In the genomic region with DNA sequence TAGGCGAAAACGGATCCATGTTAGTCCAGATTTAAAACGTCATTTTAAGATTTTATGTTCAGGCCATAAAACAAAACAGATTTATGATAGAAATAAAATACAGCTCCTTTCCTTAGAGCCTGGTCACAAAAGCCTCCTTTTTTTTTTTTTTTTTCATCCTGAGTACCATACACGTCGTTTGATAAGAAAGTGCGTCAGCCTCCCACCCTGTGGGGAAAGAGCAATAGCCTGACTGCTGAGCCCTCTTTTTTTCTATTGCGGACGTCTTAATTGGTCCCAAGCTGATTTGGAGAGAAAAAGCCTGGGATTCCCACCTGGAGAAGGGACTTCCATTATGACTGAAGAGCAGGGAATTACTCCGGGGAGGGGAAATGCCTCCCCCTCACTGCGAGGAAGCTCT, we compare ENCODE assay signal across 19 cellular contexts.
"Had no signal": no experiment of that assay in that cellular context is flagged by ENCODE, and none has a peak within 500 bp of the region (broad histone marks: within the 10 kb centered on the region; RNA-seq: fewer than 3 reads in every experiment).

No MANE protein-coding gene starts in this region.

- H3K4me3 Mint-ChIP-seq: activated naive CD8-positive, alpha-beta T cell treated with anti-CD3 and anti-CD28 coated beads for 36 hours; activated T-helper 1 cell treated with anti-CD3 and anti-CD28 coated beads, Interleukin-12 subunit alpha, Interleukin-12 subunit beta, Interleukin-2, Interleukin-4 antibody, amounts not matched to agents 30 ng/mL and 10 ng/mL and 1 ng/mL, durations not matched to agents 14 hours and 24 hours and 36 hours; stimulated activated memory B cell treated with anti-CD40 and anti-IgM and Interleukin-4, amounts not matched to agents 10 μg/mL and 1 μg/mL and 100 μg/mL, for 72 hours had no signal

- H3K27ac Mint-ChIP-seq: activated naive CD8-positive, alpha-beta T cell treated with anti-CD3 and anti-CD28 coated beads for 36 hours; activated T-helper 1 cell treated with anti-CD3 and anti-CD28 coated beads, Interleukin-12 subunit alpha, Interleukin-12 subunit beta, Interleukin-2, Interleukin-4 antibody, amounts not matched to agents 30 ng/mL and 10 ng/mL and 1 ng/mL, durations not matched to agents 14 hours and 24 hours and 36 hours; stimulated activated memory B cell treated with anti-CD40 and anti-IgM and Interleukin-4, amounts not matched to agents 10 μg/mL and 1 μg/mL and 100 μg/mL, for 72 hours had no signal

- H3K27me3 ChIP-seq: body of pancreas, foreskin keratinocyte, sigmoid colon, spleen had no signal

- DNase-seq: activated CD4-positive, alpha-beta T cell treated with anti-CD3 and anti-CD28 coated beads, Interleukin-2, amount 50 U/mL, for 4 hours; activated gamma-delta T cell treated with Interleukin-2 at 50 U/mL for 16 hours; activated naive CD8-positive, alpha-beta T cell treated with anti-CD3 and anti-CD28 coated beads for 36 hours; activated T-cell treated with anti-CD3 and anti-CD28 coated beads for 4 hours; body of pancreas; foreskin keratinocyte; hippocampal formation; left cardiac atrium; sigmoid colon; stimulated activated CD4-positive, alpha-beta T cell treated with anti-CD3 and anti-CD28 coated beads, Interleukin-4, amount 100 ng/mL, for 4 hours; T-helper 2 cell; WERI-Rb-1 had no signal

- H3K4me1 ChIP-seq: body of pancreas, foreskin keratinocyte, parathyroid adenoma had no signal

- H3K27me3 Mint-ChIP-seq: activated naive CD8-positive, alpha-beta T cell treated with anti-CD3 and anti-CD28 coated beads for 36 hours; stimulated activated memory B cell treated with anti-CD40 and anti-IgM and Interleukin-4, amounts not matched to agents 10 μg/mL and 1 μg/mL and 100 μg/mL, for 72 hours had no signal

- H3K36me3 Mint-ChIP-seq: activated naive CD8-positive, alpha-beta T cell treated with anti-CD3 and anti-CD28 coated beads for 36 hours; stimulated activated memory B cell treated with anti-CD40 and anti-IgM and Interleukin-4, amounts not matched to agents 10 μg/mL and 1 μg/mL and 100 μg/mL, for 72 hours had no signal

- H3K9me3 ChIP-seq: body of pancreas, sigmoid colon, spleen, thoracic aorta had no signal

- H3K27ac ChIP-seq: body of pancreas, epithelial cell of prostate, foreskin keratinocyte, parathyroid adenoma, sigmoid colon, spleen, thoracic aorta, WERI-Rb-1 had no signal

- H3K9me3 Mint-ChIP-seq: activated naive CD8-positive, alpha-beta T cell treated with anti-CD3 and anti-CD28 coated beads for 36 hours; activated T-helper 1 cell treated with anti-CD3 and anti-CD28 coated beads, Interleukin-12 subunit alpha, Interleukin-12 subunit beta, Interleukin-2, Interleukin-4 antibody, amounts not matched to agents 30 ng/mL and 10 ng/mL and 1 ng/mL, durations not matched to agents 14 hours and 24 hours and 36 hours; stimulated activated memory B cell treated with anti-CD40 and anti-IgM and Interleukin-4, amounts not matched to agents 10 μg/mL and 1 μg/mL and 100 μg/mL, for 72 hours had no signal

- H3K4me3 ChIP-seq: body of pancreas, lung, sigmoid colon, spleen, thoracic aorta had no signal

- H3K36me3 ChIP-seq: sigmoid colon, spleen, thoracic aorta, WERI-Rb-1 had no signal

- ATAC-seq: body of pancreas; foreskin keratinocyte; left cardiac atrium; stimulated activated memory B cell treated with anti-CD40 and anti-IgM and Interleukin-4, amounts not matched to agents 10 μg/mL and 1 μg/mL and 100 μg/mL, for 72 hours had no signal
